1 cellular context compared by ENCODE assay signal in genomic region chr19:3547301-3547731, GRCh38.
TF ChIP-seq lines count a peak whose summit lies in the region.

No MANE protein-coding gene starts in this region.

TF ChIP-seq in GM12878, 131 proteins besides CTCF, POLR2A, EP300 and RAD21:
- TF ChIP-seq YY1 (IDR thresholded peaks at IDR 0.05; ENCODE audit: low read depth, low read length), result no peak
- 0 out of 2 replicates have a peak, but pooled peaks have one; percentile 16 for TF ChIP-seq TCF12 (IDR thresholded peaks at IDR 0.05; ENCODE audit: low read depth, low read length)
- TF ChIP-seq CREM (IDR thresholded peaks at IDR 0.05; ENCODE audit: low read depth), result no peak
- TF ChIP-seq SMC3 (IDR thresholded peaks at IDR 0.05; ENCODE audit: borderline replicate concordance, low read length), result 0 out of 2 replicates have a peak, but pooled peaks have one; percentile 5
- peak; percentile 68 for TF ChIP-seq SMARCA5 (IDR thresholded peaks at IDR 0.05)
